20 cellular contexts compared by ENCODE assay signal in the genomic region with DNA sequence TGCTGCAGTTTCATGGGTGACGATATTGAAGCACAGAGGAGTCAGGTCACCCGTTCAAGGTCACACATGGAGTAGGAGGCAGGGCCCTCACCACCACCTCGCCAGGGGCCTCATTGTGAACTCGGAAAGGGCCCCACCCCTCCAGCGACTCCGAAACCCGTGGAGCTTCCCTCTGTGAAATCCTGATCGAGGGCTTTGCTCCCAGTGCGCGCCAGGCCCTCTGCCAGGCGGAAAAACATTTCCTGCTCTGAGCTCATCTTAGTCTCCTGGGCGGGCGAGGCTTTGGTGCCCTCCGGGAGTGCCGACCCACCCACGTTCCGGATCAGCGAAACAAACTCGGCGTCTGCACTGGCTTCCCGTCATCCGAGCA.
DNase-seq lines count a peak whose midpoint lies in the region; ATAC-seq and FAIRE-seq lines count a peak whose summit lies in the region.
"Had no signal": no experiment of that assay in that cellular context is flagged by ENCODE, and none has a peak within 500 bp of the region (broad histone marks: within the 10 kb centered on the region; RNA-seq: fewer than 3 reads in every experiment).

No MANE protein-coding gene starts in this region.

- no peak for ATAC-seq in left cardiac atrium
- no peak for ATAC-seq in T-cell (replicated peaks in 1 of 4)
- ATAC-seq: HepG2, PC-3 had no signal

- no peak for FAIRE-seq in urothelium cell line (lab: Jason Lieb, UNC)
- FAIRE-seq: GM12892, HepG2 had no signal

- no peak overlapping the region for H3K4me3 Mint-ChIP-seq in T-cell
- H3K4me3 Mint-ChIP-seq: CD4-positive, CD25-positive, alpha-beta regulatory T cell; T-helper 2 cell treated with Interferon-gamma antibody and Interleukin-4, amounts not matched to agents 5 μg/mL and 100 μg/mL, for 36 hours had no signal

- peaks cover 0 to 3% (median 0%) of the 10 kb centered on the region in 3 donors for H3K9me3 Mint-ChIP-seq in T-cell

- H3K27ac Mint-ChIP-seq in T-cell = no peak overlapping the region
- H3K27ac Mint-ChIP-seq: CD4-positive, CD25-positive, alpha-beta regulatory T cell; T-helper 2 cell treated with Interferon-gamma antibody and Interleukin-4, amounts not matched to agents 5 μg/mL and 100 μg/mL, for 36 hours had no signal

- peaks cover 4 to 9% of the 10 kb centered on the region in 2 donors for H3K27me3 Mint-ChIP-seq in T-cell
- H3K27me3 Mint-ChIP-seq: CD4-positive, CD25-positive, alpha-beta regulatory T cell had no signal

- CTCF ChIA-PET in T-cell (lab: Charles Lee) = no interaction called here

- POLR2A ChIA-PET in T-cell (lab: Charles Lee) = no interaction called here

- H3K4me1 Mint-ChIP-seq in T-cell = no peaks in the 10 kb centered on the region
- H3K4me1 Mint-ChIP-seq: CD4-positive, CD25-positive, alpha-beta regulatory T cell had no signal

- intact Hi-C loops in cardiac septum (cut with DNase I) (no loop called here), left cardiac atrium (cut with DNase I) (no loop called here), posterior cingulate gyrus (cut with DNase I) (no loop called here)

- DNase-seq in cardiac septum (ENCODE audit: low spot score) (peak; percentile 71), left cardiac atrium (no peak), fibroblast of gingiva (ENCODE audit: low read depth) (peak; percentile 31), posterior cingulate gyrus (peak in 7 of 10 donors; percentile 30 to 91 (median 50)), urothelium cell line (ENCODE audit: low spot score) (peak; percentile 29), OCI-M2 (lab: John Stamatoyannopoulos, UW; ENCODE audit: unreplicated experiment) (no peak), T-cell (no peak)
- no peak for DNase-seq in stimulated activated CD4-positive, alpha-beta T cell treated with anti-CD3 and anti-CD28 coated beads, Interleukin-15, amount 100 ng/mL, for 24 hours
- DNase-seq: activated CD4-positive, CD25-positive, alpha-beta regulatory T cell; activated CD8-positive, alpha-beta memory T cell treated with anti-CD3 and anti-CD28 coated beads for 24 hours; activated T-cell treated with anti-CD3 and anti-CD28 coated beads, Interleukin-2, amount 50 U/mL, for 48 hours; CD4-positive, CD25-positive, alpha-beta regulatory T cell; DMS 273 treated with DMSO at 0.1 percent for 48 hours; NCI-H1436 treated with DMSO at 0.1 percent for 48 hours; PC-3; SJCRH30; stimulated activated CD4-positive, alpha-beta T cell treated with anti-CD3 and anti-CD28 coated beads, Interleukin-4, amount 100 ng/mL, for 1 hour had no signal

- H3K36me3 Mint-ChIP-seq in T-cell = no peaks in the 10 kb centered on the region
- H3K36me3 Mint-ChIP-seq: CD4-positive, CD25-positive, alpha-beta regulatory T cell had no signal

Comparison
In these comparisons a context has a peak if more than half of its experiments do, and no peak if none do; other contexts are left out.
1. DNase-seq: peak in cardiac septum (single experiment), fibroblast of gingiva (single experiment), posterior cingulate gyrus (7 of 10) and urothelium cell line (single experiment); none in left cardiac atrium (single experiment), stimulated activated CD4-positive, alpha-beta T cell treated with anti-CD3 and anti-CD28 coated beads, Interleukin-15, amount 100 ng/mL, for 24 hours (single experiment), OCI-M2 (single experiment) and T-cell (0 of 34).